ENCODE assay signal across 8 cellular contexts in the genomic region with DNA sequence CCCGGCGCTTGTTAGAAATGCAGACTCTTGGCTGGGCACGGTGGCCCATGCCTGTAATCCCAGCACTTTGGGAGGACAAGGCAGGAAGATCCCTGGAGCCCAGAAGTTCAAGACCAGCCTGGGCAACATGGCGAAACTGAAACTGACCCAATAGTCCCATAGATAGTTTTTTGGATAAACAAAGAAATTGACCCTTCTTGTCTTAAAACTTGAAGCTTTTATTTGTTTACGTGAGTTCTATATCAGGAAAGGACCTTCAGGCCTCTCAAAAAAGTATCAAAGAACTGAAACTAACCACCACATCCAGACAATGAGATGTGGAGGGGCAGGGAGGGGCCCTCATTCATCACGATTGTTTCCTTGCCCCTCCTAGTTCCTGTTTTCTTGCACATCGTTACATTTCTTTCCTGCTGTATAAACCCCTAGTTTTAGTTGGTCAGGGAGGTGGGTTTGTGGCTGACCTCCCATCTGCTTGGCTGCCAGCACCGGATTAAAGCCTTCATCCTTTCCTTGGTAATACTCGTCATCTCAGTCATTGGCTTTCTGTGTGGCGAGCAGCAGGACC. TPM values are rescaled to one million over a fixed set of nuclear protein-coding genes. Genes with fewer than 3 reads are reported as not detected.
A peak's percentile ranks its signal among the peaks of the same experiment; 100 is the strongest.
DNase-seq lines count a peak whose midpoint lies in the region; ATAC-seq, FAIRE-seq and TF ChIP-seq lines count a peak whose summit lies in the region.

No MANE protein-coding gene starts in this region.

- H3K36me3 Mint-ChIP-seq in activated CD8-positive, alpha-beta T cell treated with anti-CD3 and anti-CD28 coated beads for 36 hours (ENCODE audit: low read depth) = no peaks in the 10 kb centered on the region

- peaks cover 44% of the 10 kb centered on the region for H3K4me1 Mint-ChIP-seq in activated CD8-positive, alpha-beta T cell treated with anti-CD3 and anti-CD28 coated beads for 36 hours (ENCODE audit: low read depth)

- no peaks in the 10 kb centered on the region for H3K36me3 ChIP-seq in HepG2 (replicated peaks in 1 of 2; ENCODE audit: control insufficient read depth in 1 of 2, insufficient read depth in 2 of 2, low read length in 2 of 2)
- no peaks in the 10 kb centered on the region for H3K36me3 ChIP-seq in right lobe of liver
- no peaks in the 10 kb centered on the region for H3K36me3 ChIP-seq in upper lobe of left lung
- no peaks in the 10 kb centered on the region for H3K36me3 ChIP-seq in A673 (ENCODE audit: insufficient read depth, low read length, poor library complexity, severe bottlenecking)

- WGBS in HepG2 (ENCODE audit: low lambda C conversion rate) = 85% methylated on average over 10 of the region's 10 CpGs
- 58% methylated on average over 9 of the region's 10 CpGs for WGBS in right lobe of liver (ENCODE audit: insufficient coverage, low coverage, low lambda C conversion rate, missing lambda C conversion rate)
- 54 to 58% methylated on average over 10 of the region's 10 CpGs for WGBS in upper lobe of left lung, 2 donors

- peak overlapping the region; percentile 32 for H3K4me3 Mint-ChIP-seq in activated CD8-positive, alpha-beta T cell treated with anti-CD3 and anti-CD28 coated beads for 36 hours

- H3K9ac ChIP-seq in HepG2 (ENCODE audit: insufficient read depth, low read depth, low read length) = peak overlapping the region; percentile 62

- no peaks in the 10 kb centered on the region for H3K9me3 Mint-ChIP-seq in activated CD8-positive, alpha-beta T cell treated with anti-CD3 and anti-CD28 coated beads for 36 hours

- H3K27me3 ChIP-seq in HepG2 (ENCODE audit: control insufficient read depth in 1 of 2, insufficient read depth in 2 of 2, low read length in 2 of 2) (no peaks in the 10 kb centered on the region), right lobe of liver (no peaks in the 10 kb centered on the region), upper lobe of left lung (no peaks in the 10 kb centered on the region), A673 (replicated peaks; ENCODE audit: insufficient read depth, low read depth, low read length, poor library complexity) (no peaks in the 10 kb centered on the region)

- TF ChIP-seq POLR2A in HepG2 (IDR thresholded peaks at IDR 0.05; ENCODE audit: insufficient read depth in 1 of 2, low read depth in 2 of 2, low read length in 2 of 2) (no peak), right lobe of liver (IDR thresholded peaks at IDR 0.05) (no peak), upper lobe of left lung (IDR thresholded peaks at IDR 0.05) (no peak)

- no peak for TF ChIP-seq RAD21 in HepG2 (CRISPR knock-in tag; IDR thresholded peaks at IDR 0.05)

- no peak overlapping the region for H2AFZ ChIP-seq in HepG2 (ENCODE audit: low read length)

- POLR2A ChIA-PET in HepG2 (lab: Yijun Ruan, JAX) (interaction anchor here (0.8 to 7.4 kb wide), 15 partner anchors 13 to 486 kb away, joined by 3 to 234 read pairs (median 6); partner anchors contain the start of genes DEXI, PRM2, PRM3 and SOCS1), A673 (lab: Charles Lee; ENCODE audit: low non-redundant PET) (interaction anchor here (0.6 kb wide), 1 partner anchor 59 kb away, joined by 4 read pairs; no protein-coding TSS in a partner anchor)
- POLR2A ChIA-PET in activated CD8-positive, alpha-beta T cell treated with anti-CD3 and anti-CD28 coated beads for 36 hours (lab: Charles Lee) = interaction anchor here (0.6 to 2.8 kb wide), 7 partner anchors 8 to 653 kb away, joined by 3 to 19 read pairs (median 4); partner anchors contain the start of gene SOCS1

- H3K4me1 ChIP-seq in HepG2 (ENCODE audit: insufficient read depth, low read length) = peaks cover 91% of the 10 kb centered on the region
- peaks cover 0 to 15% (median 0%) of the 10 kb centered on the region in 4 donors for H3K4me1 ChIP-seq in right lobe of liver
- H3K4me1 ChIP-seq in upper lobe of left lung = peaks cover 45 to 67% (median 46%) of the 10 kb centered on the region in 4 donors
- H3K4me1 ChIP-seq in A673 (ENCODE audit: insufficient read depth, low read length, poor library complexity, severe bottlenecking) = peaks cover 11% of the 10 kb centered on the region

- H3K4me2 ChIP-seq in HepG2 (ENCODE audit: low read depth, low read length) = no peak overlapping the region

- H3K4me3 ChIP-seq in HepG2 (replicated peaks in 1 of 3; ENCODE audit: insufficient read depth in 1 of 3, low read depth in 2 of 3, low read length in 3 of 3) (no peak overlapping the region), right lobe of liver (no peak overlapping the region), upper lobe of left lung (no peak overlapping the region), A673 (ENCODE audit: low read depth, low read length, poor library complexity, severe bottlenecking) (no peak overlapping the region)

- no peaks in the 10 kb centered on the region for H3K27me3 Mint-ChIP-seq in activated CD8-positive, alpha-beta T cell treated with anti-CD3 and anti-CD28 coated beads for 36 hours

- CTCF ChIA-PET in HepG2 (lab: Yijun Ruan, JAX; ENCODE audit: low intra/inter-chr PET ratio, low total read pairs) = no interaction called here
- CTCF ChIA-PET in activated CD8-positive, alpha-beta T cell treated with anti-CD3 and anti-CD28 coated beads for 36 hours (lab: Charles Lee) = interaction anchor here (1.3 to 1.4 kb wide), 2 partner anchors 45 to 47 kb away, joined by 3 to 4 read pairs; no protein-coding TSS in a partner anchor
- CTCF ChIA-PET in A673 (lab: Charles Lee) = no interaction called here

- no peak for TF ChIP-seq CTCF in HepG2 (CRISPR knock-in tag; IDR thresholded peaks at IDR 0.05)
- no peak for TF ChIP-seq CTCF in right lobe of liver (IDR thresholded peaks at IDR 0.05)
- TF ChIP-seq CTCF in activated CD8-positive, alpha-beta T cell treated with anti-CD3 and anti-CD28 coated beads for 36 hours (IDR thresholded peaks at IDR 0.05) = no peak
- no peak for TF ChIP-seq CTCF in upper lobe of left lung (IDR thresholded peaks at IDR 0.05)
- TF ChIP-seq CTCF in A673 (conservative IDR thresholded peaks at IDR 0.05; ENCODE audit: low read depth, low read length) = no peak

- ATAC-seq in HepG2 (no peak), right lobe of liver (no peak), HG03520 (IDR thresholded peaks at IDR 0.05; ENCODE audit: unreplicated experiment) (peak; percentile 30), upper lobe of left lung (ENCODE audit: low FRiP score in 2 of 2) (no peak)
- peak; percentile 55 for ATAC-seq in activated CD8-positive, alpha-beta T cell treated with anti-CD3 and anti-CD28 coated beads for 36 hours

- FAIRE-seq in HepG2 (lab: Jason Lieb, UNC) = no peak

- TF ChIP-seq EP300 in HepG2 (IDR thresholded peaks at IDR 0.05; ENCODE audit: low read depth in 2 of 2, low read length in 2 of 2) (no peak), HepG2 (CRISPR knock-in tag; IDR thresholded peaks at IDR 0.05; ENCODE audit: borderline replicate concordance) (no peak), upper lobe of left lung (IDR thresholded peaks at IDR 0.05) (no peak)

- no TSS peak for BruUV-seq in HepG2 (replicated peaks; lab: Mats Ljungman, UMichigan)
- no TSS peak for BruUV-seq in A673 (replicated peaks; lab: Mats Ljungman, UMichigan)

- peak overlapping the region; percentile 81 for H3K27ac Mint-ChIP-seq in activated CD8-positive, alpha-beta T cell treated with anti-CD3 and anti-CD28 coated beads for 36 hours

- intact Hi-C loops in HepG2 (cut with micrococcal nuclease; ENCODE audit: unreplicated experiment) (loop anchor here (2.0 kb wide), 1 partner anchor 54 kb away; the partner anchor contains the start of gene SOCS1), right lobe of liver (cut with DNase I) (no loop called here), A673 (cut with micrococcal nuclease; ENCODE audit: unreplicated experiment) (no loop called here)
- intact Hi-C loops in activated CD8-positive, alpha-beta T cell treated with anti-CD3 and anti-CD28 coated beads for 36 hours (cut with micrococcal nuclease) = loop anchor here (5.0 kb wide), 1 partner anchor 41 kb away; no protein-coding TSS in a partner anchor

- H3K79me2 ChIP-seq in HepG2 (ENCODE audit: insufficient read depth, low read length) = no peaks in the 10 kb centered on the region

- in situ Hi-C loops in HepG2 (cut with HindIII; ENCODE audit: extremely low pct_ligation_motif_present, low pct_unique_long_range_greater_than_20kb) = no loop called here

- H3K9me3 ChIP-seq in HepG2 (ENCODE audit: low read length) (no peaks in the 10 kb centered on the region), right lobe of liver (no peaks in the 10 kb centered on the region), upper lobe of left lung (no peaks in the 10 kb centered on the region), A673 (ENCODE audit: low read depth, low read length, poor library complexity, severe bottlenecking) (no peaks in the 10 kb centered on the region)

- DNase-seq in HepG2 (ENCODE audit: low spot score) (no peak), right lobe of liver (no peak), upper lobe of left lung (no peak), NCI-H1048 (lab: John Stamatoyannopoulos, UW) (no peak), A673 (ENCODE audit: low spot score) (no peak)
- DNase-seq in activated CD8-positive, alpha-beta T cell treated with anti-CD3 and anti-CD28 coated beads for 36 hours = peak; percentile 70
- no peak for DNase-seq in stimulated activated CD4-positive, alpha-beta T cell treated with anti-CD3 and anti-CD28 coated beads, Interleukin-4, amount 100 ng/mL, for 1 hour

- no peaks in the 10 kb centered on the region for H4K20me1 ChIP-seq in HepG2 (ENCODE audit: insufficient read depth, low read length)

- H3K27ac ChIP-seq in HepG2 (ENCODE audit: extremely low read length, insufficient read depth, low read length) (peak overlapping the region; percentile 89), right lobe of liver (no peak overlapping the region), upper lobe of left lung (peak overlapping the region in 3 of 4 donors; percentile 1 to 66 (median 53)), A673 (ENCODE audit: low read depth, low read length, poor library complexity, severe bottlenecking) (no peak overlapping the region)

RNA-seq across cellular contexts. Expression of gene PRM1, which starts 29.9 kb away (rescaled TPM):
- total RNA-seq in HepG2 (2016; rRNA removed; fragmentation: Illumina TruSeq; extraction: Trizol) (not detected in 2 replicates), right lobe of liver (not detected), upper lobe of left lung (not detected), A673 (2021) (not detected in 2 replicates)
- total RNA-seq in HepG2 (2016; cell fraction: cytosol; rRNA removed; fragmentation: Illumina TruSeq; extraction: Trizol; ENCODE audit: low read depth) = not detected in 2 replicates
- total RNA-seq in HepG2 (2016; cell fraction: insoluble cytoplasmic fraction; rRNA removed; fragmentation: Illumina TruSeq; extraction: Trizol) = not detected in 2 replicates
- total RNA-seq in HepG2 (2016; cell fraction: membrane; rRNA removed; fragmentation: Illumina TruSeq; extraction: Trizol) = not detected in 2 replicates
- not detected in 2 replicates for total RNA-seq in HepG2 (2016; cell fraction: nucleus; rRNA removed; fragmentation: Illumina TruSeq; extraction: Trizol)
- not detected in 2 replicates for polyA plus RNA-seq in HepG2 (2011; rRNA removed)
- polyA plus RNA-seq in HepG2 (2011; cell fraction: cytosol; rRNA removed) = 0.44 TPM in 1 of 2 replicates, not detected in the other
- polyA plus RNA-seq in HepG2 (2011; cell fraction: nucleus; rRNA removed) = not detected in 2 replicates
- not detected in 2 replicates for polyA plus RNA-seq in HepG2 (2012)
- not detected in 2 replicates for polyA plus RNA-seq in HepG2 (2016; cell fraction: cytosol; fragmentation: Illumina TruSeq; extraction: Trizol; ENCODE audit: low read depth)
- polyA plus RNA-seq in HepG2 (2016; cell fraction: insoluble cytoplasmic fraction; fragmentation: Illumina TruSeq; extraction: Trizol; ENCODE audit: low read depth) = not detected in 2 replicates
- not detected in 2 replicates for polyA plus RNA-seq in HepG2 (2016; cell fraction: membrane; fragmentation: Illumina TruSeq; extraction: Trizol; ENCODE audit: low read depth)
- polyA plus RNA-seq in HepG2 (2016; cell fraction: nucleus; fragmentation: Illumina TruSeq; extraction: Trizol; ENCODE audit: insufficient read depth, low read depth) = not detected in 2 replicates
- not detected in 2 replicates for polyA minus RNA-seq in HepG2 (2011; rRNA and poly(A)+ RNA removed; ENCODE audit: low replicate concordance)
- not detected in 2 replicates for polyA minus RNA-seq in HepG2 (2011; cell fraction: cytosol; rRNA and poly(A)+ RNA removed)
- not detected in 2 replicates for polyA minus RNA-seq in HepG2 (2011; cell fraction: nucleus; rRNA and poly(A)+ RNA removed)
- total RNA-seq in activated CD8-positive, alpha-beta T cell treated with anti-CD3 and anti-CD28 coated beads for 36 hours = not detected

RNA-seq across cellular contexts. Expression of gene RMI2, which starts 34.2 kb away (rescaled TPM):
- total RNA-seq in HepG2 (2016; rRNA removed; fragmentation: Illumina TruSeq; extraction: Trizol) = 55.7 and 65.3 TPM in 2 replicates
- total RNA-seq in HepG2 (2016; cell fraction: cytosol; rRNA removed; fragmentation: Illumina TruSeq; extraction: Trizol; ENCODE audit: low read depth) = 8.6 and 11.0 TPM in 2 replicates
- total RNA-seq in HepG2 (2016; cell fraction: insoluble cytoplasmic fraction; rRNA removed; fragmentation: Illumina TruSeq; extraction: Trizol) = 51.5 and 55.7 TPM in 2 replicates
- total RNA-seq in HepG2 (2016; cell fraction: membrane; rRNA removed; fragmentation: Illumina TruSeq; extraction: Trizol) = 28.4 and 29.3 TPM in 2 replicates
- total RNA-seq in HepG2 (2016; cell fraction: nucleus; rRNA removed; fragmentation: Illumina TruSeq; extraction: Trizol) = 23.6 and 25.7 TPM in 2 replicates
- 15.3 and 24.5 TPM in 2 replicates for polyA plus RNA-seq in HepG2 (2011; rRNA removed)
- polyA plus RNA-seq in HepG2 (2011; cell fraction: cytosol; rRNA removed) = 18.8 and 22.1 TPM in 2 replicates
- polyA plus RNA-seq in HepG2 (2011; cell fraction: nucleus; rRNA removed) = 10.4 and 11.9 TPM in 2 replicates
- 19.5 and 50.3 TPM in 2 replicates for polyA plus RNA-seq in HepG2 (2012)
- 10.8 and 11.1 TPM in 2 replicates for polyA plus RNA-seq in HepG2 (2016; cell fraction: cytosol; fragmentation: Illumina TruSeq; extraction: Trizol; ENCODE audit: low read depth)
- 90.6 and 102 TPM in 2 replicates for polyA plus RNA-seq in HepG2 (2016; cell fraction: insoluble cytoplasmic fraction; fragmentation: Illumina TruSeq; extraction: Trizol; ENCODE audit: low read depth)
- polyA plus RNA-seq in HepG2 (2016; cell fraction: membrane; fragmentation: Illumina TruSeq; extraction: Trizol; ENCODE audit: low read depth) = 27.3 and 29.2 TPM in 2 replicates
- polyA plus RNA-seq in HepG2 (2016; cell fraction: nucleus; fragmentation: Illumina TruSeq; extraction: Trizol; ENCODE audit: insufficient read depth, low read depth) = 54.0 and 54.7 TPM in 2 replicates
- 9.1 and 22.0 TPM in 2 replicates for polyA minus RNA-seq in HepG2 (2011; rRNA and poly(A)+ RNA removed; ENCODE audit: low replicate concordance)
- 12.6 and 15.4 TPM in 2 replicates for polyA minus RNA-seq in HepG2 (2011; cell fraction: cytosol; rRNA and poly(A)+ RNA removed)
- 8.4 and 8.7 TPM in 2 replicates for polyA minus RNA-seq in HepG2 (2011; cell fraction: nucleus; rRNA and poly(A)+ RNA removed)
- 1 to 10 TPM in 3 of 6 experiments, under 1 TPM in 3; 0.37 to 2.9 (median 1.0) TPM for total RNA-seq in right lobe of liver
- total RNA-seq in activated CD8-positive, alpha-beta T cell treated with anti-CD3 and anti-CD28 coated beads for 36 hours = 10 to 100 TPM; 53.1 to 57.7 TPM
- total RNA-seq in upper lobe of left lung = 1 to 10 TPM; 2.6 to 6.3 (median 2.7) TPM
- 28.5 and 38.4 TPM in 2 replicates for total RNA-seq in A673 (2021)

RNA-seq across cellular contexts. Expression of gene PRM2, which starts 34.8 kb away (rescaled TPM):
- total RNA-seq in HepG2 (2016; rRNA removed; fragmentation: Illumina TruSeq; extraction: Trizol) (not detected in 2 replicates), right lobe of liver (not detected), upper lobe of left lung (not detected), A673 (2021) (not detected in 2 replicates)
- total RNA-seq in HepG2 (2016; cell fraction: cytosol; rRNA removed; fragmentation: Illumina TruSeq; extraction: Trizol; ENCODE audit: low read depth) = 0.61 TPM in 1 of 2 replicates, not detected in the other
- not detected in 2 replicates for total RNA-seq in HepG2 (2016; cell fraction: insoluble cytoplasmic fraction; rRNA removed; fragmentation: Illumina TruSeq; extraction: Trizol)
- 0.28 and 0.52 TPM in 2 replicates for total RNA-seq in HepG2 (2016; cell fraction: membrane; rRNA removed; fragmentation: Illumina TruSeq; extraction: Trizol)
- total RNA-seq in HepG2 (2016; cell fraction: nucleus; rRNA removed; fragmentation: Illumina TruSeq; extraction: Trizol) = not detected in 2 replicates
- polyA plus RNA-seq in HepG2 (2011; rRNA removed) = 0.54 TPM in 1 of 2 replicates, not detected in the other
- 0.19 and 0.26 TPM in 2 replicates for polyA plus RNA-seq in HepG2 (2011; cell fraction: cytosol; rRNA removed)
- polyA plus RNA-seq in HepG2 (2011; cell fraction: nucleus; rRNA removed) = not detected in 2 replicates
- polyA plus RNA-seq in HepG2 (2012) = not detected in 2 replicates
- 1.6 and 2.0 TPM in 2 replicates for polyA plus RNA-seq in HepG2 (2016; cell fraction: cytosol; fragmentation: Illumina TruSeq; extraction: Trizol; ENCODE audit: low read depth)
- 0.56 TPM in 1 of 2 replicates, not detected in the other for polyA plus RNA-seq in HepG2 (2016; cell fraction: insoluble cytoplasmic fraction; fragmentation: Illumina TruSeq; extraction: Trizol; ENCODE audit: low read depth)
- polyA plus RNA-seq in HepG2 (2016; cell fraction: membrane; fragmentation: Illumina TruSeq; extraction: Trizol; ENCODE audit: low read depth) = 0.55 and 0.73 TPM in 2 replicates
- not detected in 2 replicates for polyA plus RNA-seq in HepG2 (2016; cell fraction: nucleus; fragmentation: Illumina TruSeq; extraction: Trizol; ENCODE audit: insufficient read depth, low read depth)
- polyA minus RNA-seq in HepG2 (2011; rRNA and poly(A)+ RNA removed; ENCODE audit: low replicate concordance) = not detected in 2 replicates
- polyA minus RNA-seq in HepG2 (2011; cell fraction: cytosol; rRNA and poly(A)+ RNA removed) = not detected in 2 replicates
- not detected in 2 replicates for polyA minus RNA-seq in HepG2 (2011; cell fraction: nucleus; rRNA and poly(A)+ RNA removed)
- total RNA-seq in activated CD8-positive, alpha-beta T cell treated with anti-CD3 and anti-CD28 coated beads for 36 hours = not detected

RNA-seq across cellular contexts. Expression of gene PRM3, which starts 37.6 kb away (rescaled TPM):
- not detected in 2 replicates for total RNA-seq in HepG2 (2016; rRNA removed; fragmentation: Illumina TruSeq; extraction: Trizol)
- total RNA-seq in HepG2 (2016; cell fraction: cytosol; rRNA removed; fragmentation: Illumina TruSeq; extraction: Trizol; ENCODE audit: low read depth) = not detected in 2 replicates
- total RNA-seq in HepG2 (2016; cell fraction: insoluble cytoplasmic fraction; rRNA removed; fragmentation: Illumina TruSeq; extraction: Trizol) = not detected in 2 replicates
- not detected in 2 replicates for total RNA-seq in HepG2 (2016; cell fraction: membrane; rRNA removed; fragmentation: Illumina TruSeq; extraction: Trizol)
- not detected in 2 replicates for total RNA-seq in HepG2 (2016; cell fraction: nucleus; rRNA removed; fragmentation: Illumina TruSeq; extraction: Trizol)
- not detected in 2 replicates for polyA plus RNA-seq in HepG2 (2011; rRNA removed)
- not detected in 2 replicates for polyA plus RNA-seq in HepG2 (2011; cell fraction: cytosol; rRNA removed)
- polyA plus RNA-seq in HepG2 (2011; cell fraction: nucleus; rRNA removed) = not detected in 2 replicates
- polyA plus RNA-seq in HepG2 (2012) = not detected in 2 replicates
- polyA plus RNA-seq in HepG2 (2016; cell fraction: cytosol; fragmentation: Illumina TruSeq; extraction: Trizol; ENCODE audit: low read depth) = not detected in 2 replicates
- not detected in 2 replicates for polyA plus RNA-seq in HepG2 (2016; cell fraction: insoluble cytoplasmic fraction; fragmentation: Illumina TruSeq; extraction: Trizol; ENCODE audit: low read depth)
- not detected in 2 replicates for polyA plus RNA-seq in HepG2 (2016; cell fraction: membrane; fragmentation: Illumina TruSeq; extraction: Trizol; ENCODE audit: low read depth)
- not detected in 2 replicates for polyA plus RNA-seq in HepG2 (2016; cell fraction: nucleus; fragmentation: Illumina TruSeq; extraction: Trizol; ENCODE audit: insufficient read depth, low read depth)
- polyA minus RNA-seq in HepG2 (2011; rRNA and poly(A)+ RNA removed; ENCODE audit: low replicate concordance) = not detected in 2 replicates
- not detected in 2 replicates for polyA minus RNA-seq in HepG2 (2011; cell fraction: cytosol; rRNA and poly(A)+ RNA removed)
- 2.8 TPM in 1 of 2 replicates, not detected in the other for polyA minus RNA-seq in HepG2 (2011; cell fraction: nucleus; rRNA and poly(A)+ RNA removed)
- not detected for total RNA-seq in right lobe of liver
- not detected for total RNA-seq in activated CD8-positive, alpha-beta T cell treated with anti-CD3 and anti-CD28 coated beads for 36 hours
- not detected for total RNA-seq in upper lobe of left lung
- total RNA-seq in A673 (2021) = not detected in 2 replicates

RNA-seq across cellular contexts. Expression of gene TNP2, which starts 42.0 kb away (rescaled TPM):
- not detected in 2 replicates for total RNA-seq in HepG2 (2016; rRNA removed; fragmentation: Illumina TruSeq; extraction: Trizol)
- total RNA-seq in HepG2 (2016; cell fraction: cytosol; rRNA removed; fragmentation: Illumina TruSeq; extraction: Trizol; ENCODE audit: low read depth) = not detected in 2 replicates
- total RNA-seq in HepG2 (2016; cell fraction: insoluble cytoplasmic fraction; rRNA removed; fragmentation: Illumina TruSeq; extraction: Trizol) = not detected in 2 replicates
- not detected in 2 replicates for total RNA-seq in HepG2 (2016; cell fraction: membrane; rRNA removed; fragmentation: Illumina TruSeq; extraction: Trizol)
- total RNA-seq in HepG2 (2016; cell fraction: nucleus; rRNA removed; fragmentation: Illumina TruSeq; extraction: Trizol) = not detected in 2 replicates
- polyA plus RNA-seq in HepG2 (2011; rRNA removed) = not detected in 2 replicates
- polyA plus RNA-seq in HepG2 (2011; cell fraction: cytosol; rRNA removed) = not detected in 2 replicates
- polyA plus RNA-seq in HepG2 (2011; cell fraction: nucleus; rRNA removed) = not detected in 2 replicates
- not detected in 2 replicates for polyA plus RNA-seq in HepG2 (2012)
- not detected in 2 replicates for polyA plus RNA-seq in HepG2 (2016; cell fraction: cytosol; fragmentation: Illumina TruSeq; extraction: Trizol; ENCODE audit: low read depth)
- not detected in 2 replicates for polyA plus RNA-seq in HepG2 (2016; cell fraction: insoluble cytoplasmic fraction; fragmentation: Illumina TruSeq; extraction: Trizol; ENCODE audit: low read depth)
- not detected in 2 replicates for polyA plus RNA-seq in HepG2 (2016; cell fraction: membrane; fragmentation: Illumina TruSeq; extraction: Trizol; ENCODE audit: low read depth)
- polyA plus RNA-seq in HepG2 (2016; cell fraction: nucleus; fragmentation: Illumina TruSeq; extraction: Trizol; ENCODE audit: insufficient read depth, low read depth) = not detected in 2 replicates
- not detected in 2 replicates for polyA minus RNA-seq in HepG2 (2011; rRNA and poly(A)+ RNA removed; ENCODE audit: low replicate concordance)
- not detected in 2 replicates for polyA minus RNA-seq in HepG2 (2011; cell fraction: cytosol; rRNA and poly(A)+ RNA removed)
- not detected in 2 replicates for polyA minus RNA-seq in HepG2 (2011; cell fraction: nucleus; rRNA and poly(A)+ RNA removed)
- not detected for total RNA-seq in right lobe of liver
- not detected for total RNA-seq in activated CD8-positive, alpha-beta T cell treated with anti-CD3 and anti-CD28 coated beads for 36 hours
- not detected for total RNA-seq in upper lobe of left lung
- not detected in 2 replicates for total RNA-seq in A673 (2021)

Comparison
In these comparisons a context has a peak if more than half of its experiments do, and no peak if none do; other contexts are left out.
1. H3K27ac ChIP-seq: peak in HepG2 (single experiment) and upper lobe of left lung (3 of 4); none in right lobe of liver (0 of 3) and A673 (single experiment).
2. intact Hi-C loops: an anchor here in HepG2 (2.0 kb wide) and activated CD8-positive, alpha-beta T cell treated with anti-CD3 and anti-CD28 coated beads for 36 hours (5.0 kb wide); none called in right lobe of liver and A673.
3. ATAC-seq: peak in HG03520 (single experiment) and activated CD8-positive, alpha-beta T cell treated with anti-CD3 and anti-CD28 coated beads for 36 hours (single experiment); none in HepG2 (single experiment), right lobe of liver (0 of 4) and upper lobe of left lung (0 of 2).